ENCODE assay signal across 10 cellular contexts in genomic region chr15:81481326-81481725, GRCh38.
DNase-seq lines count a peak whose midpoint lies in the region; ATAC-seq and TF ChIP-seq lines count a peak whose summit lies in the region.
"Had no signal": no experiment of that assay in that cellular context is flagged by ENCODE, and none has a peak within 500 bp of the region (broad histone marks: within the 10 kb centered on the region; RNA-seq: fewer than 3 reads in every experiment).

No MANE protein-coding gene starts in this region.

- H3K9me1 ChIP-seq in IMR-90 (ENCODE audit: insufficient read depth, low read length): 0 out of 2 replicates have a peak, but pooled peaks cover 3% of the 10 kb centered on the region

- no peak overlapping the region; the same call in 1 of the 2 replicates for H2BK120ac ChIP-seq in IMR-90 (ENCODE audit: low read depth, low read length)

- H3K14ac ChIP-seq in IMR-90 (replicated peaks; ENCODE audit: low read depth, low read length): no peak overlapping the region

- H2AFZ ChIP-seq in IMR-90 (replicated peaks; ENCODE audit: low read length, poor library complexity): no peak overlapping the region
- H2AFZ ChIP-seq in neural progenitor cell (replicated peaks): peak overlapping the region; percentile 86

- dilution Hi-C loops in IMR-90 (cut with HindIII; ENCODE audit: low sequenced_read_pairs, unreplicated experiment): no loop called here

- no peak overlapping the region for H4K5ac ChIP-seq in IMR-90 (ENCODE audit: low read depth, low read length)

- no peaks in the 10 kb centered on the region for H3F3A ChIP-seq in neural progenitor cell (ENCODE audit: low read depth)

- H3K4me2 ChIP-seq in IMR-90 (ENCODE audit: low read depth, low read length) (no peak overlapping the region), neural progenitor cell (no peak overlapping the region)

- no peaks in the 10 kb centered on the region for H3K36me3 Mint-ChIP-seq in neural progenitor cell
- H3K36me3 Mint-ChIP-seq: CD4-positive, CD25-positive, alpha-beta regulatory T cell; CD8-positive, alpha-beta memory T cell had no signal

- POLR2A ChIA-PET in IMR-90 (lab: Charles Lee; ENCODE audit: unreplicated experiment): no interaction called here

- H3K27me3 Mint-ChIP-seq in neural progenitor cell (ENCODE audit: insufficient read depth, low read depth): peaks cover 10% of the 10 kb centered on the region
- H3K27me3 Mint-ChIP-seq: CD4-positive, CD25-positive, alpha-beta regulatory T cell had no signal

- no peak overlapping the region for H2BK15ac ChIP-seq in IMR-90 (ENCODE audit: low read depth, low read length)

- H3K79me2 ChIP-seq in neural progenitor cell (ENCODE audit: low read depth): no peaks in the 10 kb centered on the region

- H3K9ac ChIP-seq in IMR-90 (ENCODE audit: low read depth, low read length) (no peak overlapping the region), neural progenitor cell (no peak overlapping the region)

- H3K4ac ChIP-seq in IMR-90 (ENCODE audit: low read depth, low read length): no peak overlapping the region

- TF ChIP-seq RAD21 in IMR-90 (IDR thresholded peaks at IDR 0.05; ENCODE audit: low read length): no peak

- CTCF ChIA-PET in IMR-90 (lab: Yijun Ruan, JAX): interaction anchor here (0.6 kb wide), 1 partner anchor 387 kb away, joined by 4 read pairs; no protein-coding TSS in a partner anchor

- no TSS peak for BruUV-seq in IMR-90 (replicated peaks; lab: Mats Ljungman, UMichigan)

- H3K36me3 ChIP-seq in IMR-90 (ENCODE audit: control insufficient read depth, insufficient read depth, low read length): no peaks in the 10 kb centered on the region
- no peaks in the 10 kb centered on the region for H3K36me3 ChIP-seq in neural progenitor cell
- H3K36me3 ChIP-seq: BE2C had no signal

- no peaks in the 10 kb centered on the region for H3K79me1 ChIP-seq in IMR-90 (ENCODE audit: low read depth in 1 of 2, low read length in 2 of 2)

- no peak overlapping the region for H3K56ac ChIP-seq in IMR-90 (ENCODE audit: extremely low read depth, insufficient read depth, low read length)

- no peaks in the 10 kb centered on the region for H3K9me3 ChIP-seq in IMR-90 (ENCODE audit: control insufficient read depth, insufficient read depth, low read length)
- H3K9me3 ChIP-seq in neural progenitor cell (ENCODE audit: low read depth): no peaks in the 10 kb centered on the region
- H3K9me3 ChIP-seq: BE2C had no signal

- H3K18ac ChIP-seq in IMR-90 (ENCODE audit: low read depth, low read length): no peak overlapping the region

- no peak for ATAC-seq in IMR-90 (ENCODE audit: low read depth)
- no peak for ATAC-seq in HG02973 (IDR thresholded peaks at IDR 0.05; ENCODE audit: unreplicated experiment)
- ATAC-seq in GM19452 (IDR thresholded peaks at IDR 0.05; ENCODE audit: unreplicated experiment): no peak

- H4K20me1 ChIP-seq in IMR-90 (ENCODE audit: insufficient read depth, low read length) (no peaks in the 10 kb centered on the region), neural progenitor cell (ENCODE audit: low read depth) (no peaks in the 10 kb centered on the region)

- TF ChIP-seq CTCF in IMR-90 (conservative IDR thresholded peaks at IDR 0.05; ENCODE audit: low read depth, low read length): no peak
- no peak for TF ChIP-seq CTCF in neural progenitor cell (IDR thresholded peaks at IDR 0.05)

- in situ Hi-C loops in IMR-90 (cut with MboI; ENCODE audit: low sequenced_read_pairs): loop anchor here (5.0 kb wide), 1 partner anchor 716 kb away; no protein-coding TSS in a partner anchor

- H3K27me3 ChIP-seq in IMR-90 (ENCODE audit: control insufficient read depth, insufficient read depth, low read length) (no peaks in the 10 kb centered on the region), neural progenitor cell (no peaks in the 10 kb centered on the region)
- H3K27me3 ChIP-seq: BE2C had no signal

- intact Hi-C loops in IMR-90 (cut with micrococcal nuclease): loop anchor here (2.0 to 5.0 kb wide), 4 partner anchors 161 to 717 kb away; no protein-coding TSS in a partner anchor

- H3K4me3 ChIP-seq in IMR-90 (ENCODE audit: insufficient read depth, low read depth, low read length) (no peak overlapping the region), neural progenitor cell (no peak overlapping the region)

- TF ChIP-seq POLR2A in IMR-90 (IDR thresholded peaks at IDR 0.05; ENCODE audit: low read depth, low read length): no peak

- H2BK5ac ChIP-seq in IMR-90 (ENCODE audit: low read depth, low read length, poor library complexity, severe bottlenecking): no peak overlapping the region

- no peak overlapping the region for H3K23ac ChIP-seq in IMR-90 (ENCODE audit: low read depth, low read length)

- no peak overlapping the region for H3K27ac Mint-ChIP-seq in neural progenitor cell
- H3K27ac Mint-ChIP-seq: CD4-positive, CD25-positive, alpha-beta regulatory T cell had no signal

- peak overlapping the region; percentile 48; the same call in 1 of the 2 replicates for H2AK5ac ChIP-seq in IMR-90 (ENCODE audit: low read depth, low read length)

- H3K4me1 Mint-ChIP-seq in neural progenitor cell: peaks cover 14% of the 10 kb centered on the region
- H3K4me1 Mint-ChIP-seq: CD4-positive, CD25-positive, alpha-beta regulatory T cell; CD8-positive, alpha-beta memory T cell had no signal

- H3K4me3 Mint-ChIP-seq in neural progenitor cell: no peak overlapping the region
- H3K4me3 Mint-ChIP-seq: H9 had no signal

- no peak overlapping the region for H3K27ac ChIP-seq in IMR-90 (ENCODE audit: insufficient read depth, low read length)
- H3K27ac ChIP-seq in caudate nucleus (ENCODE audit: low read depth, low read length): no peak overlapping the region
- no peak overlapping the region for H3K27ac ChIP-seq in neural progenitor cell

- H3K4me1 ChIP-seq in IMR-90 (ENCODE audit: control insufficient read depth, insufficient read depth, low read length) (no peaks in the 10 kb centered on the region), neural progenitor cell (no peaks in the 10 kb centered on the region)

- H2AK9ac ChIP-seq in IMR-90 (replicated peaks; ENCODE audit: low read depth, low read length, poor library complexity): no peak overlapping the region

- DNase-seq in IMR-90 (no peak), caudate nucleus (lab: John Stamatoyannopoulos, UW) (peak in 33 of 61 donors; percentile 5 to 84 (median 29)), neural progenitor cell (ENCODE audit: low spot score) (no peak), GOT3 (lab: John Stamatoyannopoulos, UW) (no peak)

- no peak overlapping the region for H4K8ac ChIP-seq in IMR-90 (ENCODE audit: low read depth in 2 of 2, low read length in 2 of 2)

- no peaks in the 10 kb centered on the region for H3K9me3 Mint-ChIP-seq in neural progenitor cell
- H3K9me3 Mint-ChIP-seq: CD4-positive, CD25-positive, alpha-beta regulatory T cell; CD8-positive, alpha-beta memory T cell; H9 had no signal

- H2BK20ac ChIP-seq in IMR-90 (ENCODE audit: low read depth, low read length): no peak overlapping the region; the same call in none of the 2 replicates

- no CpG with 5 or more reads among the region's 6 CpGs for WGBS in IMR-90 (ENCODE audit: extremely low coverage in 2 of 2, insufficient read length in 1 of 2), 2 experiments

- no peak overlapping the region for H4K91ac ChIP-seq in IMR-90 (ENCODE audit: insufficient read depth, low read depth, low read length)

TF ChIP-seq in IMR-90, 13 proteins besides CTCF, POLR2A, EP300 and RAD21:
- no peak for TF ChIP-seq ELK1 (IDR thresholded peaks at IDR 0.05; ENCODE audit: borderline replicate concordance, low read depth, low read length)
- no peak for TF ChIP-seq CEBPB (IDR thresholded peaks at IDR 0.05; ENCODE audit: low read depth, low read length)
- TF ChIP-seq MXI1 (IDR thresholded peaks at IDR 0.05; ENCODE audit: borderline replicate concordance, low read depth, low read length): no peak
- TF ChIP-seq NFE2L2 (IDR thresholded peaks at IDR 0.05; ENCODE audit: low read depth, low read length): no peak
- no peak for TF ChIP-seq MAZ (IDR thresholded peaks at IDR 0.05; ENCODE audit: borderline replicate concordance, low read depth, low read length)
- TF ChIP-seq USF2 (IDR thresholded peaks at IDR 0.05; ENCODE audit: low read depth, low read length): no peak
- no peak for TF ChIP-seq FOS (IDR thresholded peaks at IDR 0.05; ENCODE audit: low read depth, low read length)
- TF ChIP-seq MAFK (IDR thresholded peaks at IDR 0.05; ENCODE audit: low read depth, low read length): no peak
- no peak for TF ChIP-seq CHD1 (IDR thresholded peaks at IDR 0.05; ENCODE audit: low read depth, low read length)
- TF ChIP-seq RCOR1 (IDR thresholded peaks at IDR 0.05; ENCODE audit: insufficient replicate concordance, low read length): no peak

Comparison
In these comparisons a context has a peak if more than half of its experiments do, and no peak if none do; other contexts are left out.
1. DNase-seq: peak in caudate nucleus (33 of 61); none in IMR-90 (single experiment), neural progenitor cell (single experiment) and GOT3 (single experiment).